1 cellular context compared by ENCODE assay signal in genomic region chr7:3174515-3175318, GRCh38.
TF ChIP-seq lines count a peak whose summit lies in the region.

No MANE protein-coding gene starts in this region.

TF ChIP-seq in HepG2, 621 proteins besides CTCF, POLR2A, EP300 and RAD21 (continued from another document):
- TF ChIP-seq ZNF883 (CRISPR knock-in tag; IDR thresholded peaks at IDR 0.05; ENCODE audit: not compliant biosample characterization) (no peak), ZSCAN5A (CRISPR knock-in tag; IDR thresholded peaks at IDR 0.05; ENCODE audit: borderline replicate concordance) (no peak), ZNF350 (CRISPR knock-in tag; IDR thresholded peaks at IDR 0.05; ENCODE audit: borderline replicate concordance, low read depth) (no peak), FOXK2 (IDR thresholded peaks at IDR 0.05) (no peak), ZNF761 (CRISPR knock-in tag; conservative IDR thresholded peaks at IDR 0.05) (no peak), PHF20 (CRISPR knock-in tag; IDR thresholded peaks at IDR 0.05) (no peak), SP4 (CRISPR knock-in tag; IDR thresholded peaks at IDR 0.05) (no peak), ZNF574 (CRISPR knock-in tag; IDR thresholded peaks at IDR 0.05) (peak; percentile 91), ZNF460 (CRISPR knock-in tag; IDR thresholded peaks at IDR 0.05; ENCODE audit: borderline replicate concordance) (no peak)
TF ChIP-seq in HepG2: peak in this region for 2.
